19 cellular contexts compared by ENCODE assay signal in the genomic region with DNA sequence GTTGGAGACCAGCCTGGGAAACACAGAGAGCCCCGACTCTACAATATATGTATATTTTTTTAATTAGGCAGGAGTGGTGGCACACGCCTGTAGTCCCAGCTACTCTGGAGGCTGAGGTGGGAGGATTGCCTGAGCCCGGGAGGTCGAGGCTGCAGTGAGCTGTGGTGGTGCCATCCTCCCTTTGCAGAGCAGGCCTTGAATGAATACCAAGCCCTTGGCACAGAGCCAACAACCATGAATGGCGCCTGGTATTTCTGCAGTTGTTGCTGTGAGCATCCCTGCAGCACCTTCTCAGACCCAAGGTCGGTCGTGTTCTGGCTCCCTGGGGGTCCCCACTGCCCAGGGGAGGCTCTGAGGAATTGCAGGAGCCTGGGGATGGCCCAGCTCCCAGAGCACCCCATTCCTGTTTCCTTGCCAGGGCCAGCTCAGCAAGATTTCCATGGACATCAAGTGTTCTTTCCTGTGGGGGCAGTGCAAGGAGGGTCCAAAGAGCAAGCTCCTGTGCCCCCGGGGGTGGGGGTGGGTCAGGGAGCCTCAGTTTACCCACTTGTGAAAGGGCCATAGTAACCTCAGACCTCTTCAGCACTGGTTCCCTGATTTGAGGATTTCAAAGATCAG. TPM values are rescaled to one million over a fixed set of nuclear protein-coding genes. Genes with fewer than 3 reads are reported as not detected.
DNase-seq lines count a peak whose midpoint lies in the region; ATAC-seq and TF ChIP-seq lines count a peak whose summit lies in the region.
"Had no signal": no experiment of that assay in that cellular context is flagged by ENCODE, and none has a peak within 500 bp of the region (broad histone marks: within the 10 kb centered on the region; RNA-seq: fewer than 3 reads in every experiment).

No MANE protein-coding gene starts in this region.

- H3K4me1 ChIP-seq in BE2C: no peaks in the 10 kb centered on the region
- H3K4me1 ChIP-seq: gastrocnemius medialis, testis had no signal

- no peaks in the 10 kb centered on the region for H3K9me3 ChIP-seq in BE2C
- H3K9me3 ChIP-seq: gastrocnemius medialis, testis had no signal

- intact Hi-C loops in posterior vena cava (cut with DNase I): no loop called here

- peak; percentile 42 for DNase-seq in NCI-H1436 (lab: John Stamatoyannopoulos, UW)
- DNase-seq in NCI-H1436 treated with DMSO at 0.1 percent for 48 hours (lab: John Stamatoyannopoulos, UW): no peak
- peak; percentile 67 for DNase-seq in BE2C
- peak; percentile 43 for DNase-seq in NCI-H226
- peak; percentile 36 for DNase-seq in epithelial cell of esophagus (ENCODE audit: low read depth)
- no peak for DNase-seq in posterior vena cava (ENCODE audit: low spot score)
- no peak for DNase-seq in NCI-H2107 (lab: John Stamatoyannopoulos, UW)
- DNase-seq: CD8-positive, alpha-beta T cell; cerebellar nuclear complex; gastrocnemius medialis; GDM1; HFFc6; mammary epithelial cell; testis had no signal

- H3K4me3 ChIP-seq in BE2C (ENCODE audit: low read depth, low read length) (no peak overlapping the region), epithelial cell of esophagus (ENCODE audit: low read length) (no peak overlapping the region)
- H3K4me3 ChIP-seq: gastrocnemius medialis, testis had no signal

- no peaks in the 10 kb centered on the region for H3K27me3 ChIP-seq in BE2C
- H3K27me3 ChIP-seq: gastrocnemius medialis, testis had no signal

- no peak for ATAC-seq in HG03520 (IDR thresholded peaks at IDR 0.05; ENCODE audit: unreplicated experiment)
- ATAC-seq: CD8-positive, alpha-beta T cell; gastrocnemius medialis had no signal

- TF ChIP-seq CTCF in BE2C (IDR thresholded peaks at IDR 0.05; ENCODE audit: low read depth, low read length) (no peak), epithelial cell of esophagus (IDR thresholded peaks at IDR 0.05; ENCODE audit: insufficient read depth, low read depth, low read length, missing control alignments) (no peak)

- no peaks in the 10 kb centered on the region for H3K36me3 ChIP-seq in BE2C
- H3K36me3 ChIP-seq: gastrocnemius medialis had no signal

RNA-seq across cellular contexts. Expression of gene RMI2, which starts 25.6 kb away (rescaled TPM):
- polyA plus RNA-seq in BE2C (2012; ENCODE audit: insufficient read depth, insufficient read length, low read depth): 4.9 TPM
- total RNA-seq in posterior vena cava: 1 to 10 TPM in 1 of 2 donors, under 1 TPM in 1; 0.67 to 1.4 TPM

RNA-seq across cellular contexts. Expression of gene PRM1, which starts 38.5 kb away (rescaled TPM):
- not detected for polyA plus RNA-seq in BE2C (2012; ENCODE audit: insufficient read depth, insufficient read length, low read depth)
- total RNA-seq in posterior vena cava: not detected
- total RNA-seq: CD8-positive, alpha-beta T cell; gastrocnemius medialis; HFFc6; mammary epithelial cell; RPMI7951; T-helper 2 cell treated with Interferon-gamma antibody and Interleukin-4, amounts not matched to agents 100 ng/mL and 5 ng/mL, for 36 hours had no signal
- polyA plus RNA-seq: adipose tissue, mammary epithelial cell, neural cell had no signal

RNA-seq across cellular contexts. Expression of gene PRM2, which starts 43.4 kb away (rescaled TPM):
- polyA plus RNA-seq in BE2C (2012; ENCODE audit: insufficient read depth, insufficient read length, low read depth): not detected
- not detected for total RNA-seq in posterior vena cava
- total RNA-seq: CD8-positive, alpha-beta T cell; gastrocnemius medialis; HFFc6; mammary epithelial cell; RPMI7951; T-helper 2 cell treated with Interferon-gamma antibody and Interleukin-4, amounts not matched to agents 100 ng/mL and 5 ng/mL, for 36 hours had no signal
- polyA plus RNA-seq: adipose tissue, mammary epithelial cell, neural cell had no signal

RNA-seq across cellular contexts. Expression of gene PRM3, which starts 46.2 kb away (rescaled TPM):
- not detected for polyA plus RNA-seq in BE2C (2012; ENCODE audit: insufficient read depth, insufficient read length, low read depth)
- not detected for total RNA-seq in posterior vena cava
- total RNA-seq: CD8-positive, alpha-beta T cell; gastrocnemius medialis; HFFc6; mammary epithelial cell; RPMI7951; T-helper 2 cell treated with Interferon-gamma antibody and Interleukin-4, amounts not matched to agents 100 ng/mL and 5 ng/mL, for 36 hours had no signal
- polyA plus RNA-seq: adipose tissue, mammary epithelial cell, neural cell had no signal

RNA-seq across cellular contexts. Expression of gene TNP2, which starts 50.5 kb away (rescaled TPM):
- not detected for polyA plus RNA-seq in BE2C (2012; ENCODE audit: insufficient read depth, insufficient read length, low read depth)
- not detected for total RNA-seq in posterior vena cava
- total RNA-seq: CD8-positive, alpha-beta T cell; gastrocnemius medialis; HFFc6; mammary epithelial cell; RPMI7951; T-helper 2 cell treated with Interferon-gamma antibody and Interleukin-4, amounts not matched to agents 100 ng/mL and 5 ng/mL, for 36 hours had no signal
- polyA plus RNA-seq: adipose tissue, mammary epithelial cell, neural cell had no signal

Comparison
In these comparisons a context has a peak if more than half of its experiments do, and no peak if none do; other contexts are left out.
1. DNase-seq: peak in NCI-H1436 (single experiment), BE2C (single experiment), NCI-H226 (single experiment) and epithelial cell of esophagus (single experiment); none in NCI-H1436 treated with DMSO at 0.1 percent for 48 hours (single experiment), posterior vena cava (single experiment) and NCI-H2107 (single experiment).